In the genomic region with DNA sequence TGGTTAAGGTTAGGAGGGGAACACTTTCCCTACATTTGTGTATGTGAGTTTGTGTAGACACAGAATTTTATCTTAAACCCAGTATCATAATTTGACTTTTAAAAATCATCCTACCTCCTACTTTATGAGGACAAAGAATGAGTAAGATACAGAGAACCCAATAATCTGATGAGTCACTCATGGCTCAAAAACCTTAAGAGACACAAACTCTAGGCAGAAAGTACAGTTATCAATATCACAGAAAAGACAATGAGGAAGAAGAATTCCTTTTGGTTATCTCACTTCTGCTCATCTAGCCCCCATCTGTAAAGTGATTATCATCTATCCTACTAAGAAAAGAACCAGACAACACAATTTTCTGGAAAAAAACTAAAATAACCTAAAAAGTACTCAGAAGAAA, we compare ENCODE assay signal across 1 cellular context.
TF ChIP-seq lines count a peak whose summit lies in the region.

No MANE protein-coding gene starts in this region.

TF ChIP-seq in K562, 482 proteins besides CTCF, POLR2A, EP300 and RAD21 (continued from another document):
- TF ChIP-seq ZBTB11 (CRISPR knock-in tag; IDR thresholded peaks at IDR 0.05), result no peak
- TF ChIP-seq MECOM (CRISPR knock-in tag; IDR thresholded peaks at IDR 0.05), result no peak
- TF ChIP-seq HEY1 (CRISPR knock-in tag; IDR thresholded peaks at IDR 0.05; ENCODE audit: borderline replicate concordance), result no peak
- peak; percentile 73 for TF ChIP-seq NFE2L1 (tag; IDR thresholded peaks at IDR 0.05; ENCODE audit: borderline replicate concordance, low read depth)
- TF ChIP-seq STAT6 (CRISPR knock-in tag; IDR thresholded peaks at IDR 0.05), result no peak
- peak; percentile 68 for TF ChIP-seq C11orf30 (IDR thresholded peaks at IDR 0.05; ENCODE audit: low read depth)
- TF ChIP-seq MAFG (tag; conservative IDR thresholded peaks at IDR 0.05), result peak; percentile 90
- TF ChIP-seq ATF2 (CRISPR knock-in tag; IDR thresholded peaks at IDR 0.05), result no peak
- TF ChIP-seq ESRRA (IDR thresholded peaks at IDR 0.05; ENCODE audit: borderline replicate concordance, low read depth), result no peak
- no peak for TF ChIP-seq ZNF445 (CRISPR knock-in tag; IDR thresholded peaks at IDR 0.05; ENCODE audit: low read depth)
- peak; percentile 45; the same call in 1 of the 2 replicates for TF ChIP-seq JUND (IDR thresholded peaks at IDR 0.05; ENCODE audit: borderline replicate concordance, low read depth, low read length)
- no peak; the same call in 2 of the 3 replicates for TF ChIP-seq JUND (tag; IDR thresholded peaks at IDR 0.05; ENCODE audit: borderline replicate concordance, low read depth, low read length)
- TF ChIP-seq HMG20B (CRISPR knock-in tag; IDR thresholded peaks at IDR 0.05), result no peak
- TF ChIP-seq PURB (CRISPR knock-in tag; IDR thresholded peaks at IDR 0.05; ENCODE audit: low read depth), result no peak
- no peak for TF ChIP-seq ZNF785 (CRISPR knock-in tag; IDR thresholded peaks at IDR 0.05)
- TF ChIP-seq ZNF12 (CRISPR knock-in tag; IDR thresholded peaks at IDR 0.05), result no peak
- TF ChIP-seq ETV5 (CRISPR knock-in tag; IDR thresholded peaks at IDR 0.05; ENCODE audit: low read depth), result no peak
- no peak for TF ChIP-seq TRIM24 (IDR thresholded peaks at IDR 0.05)
- TF ChIP-seq SMARCB1 (IDR thresholded peaks at IDR 0.05; ENCODE audit: insufficient read length, low read depth), result no peak
- TF ChIP-seq, protein P1, sequence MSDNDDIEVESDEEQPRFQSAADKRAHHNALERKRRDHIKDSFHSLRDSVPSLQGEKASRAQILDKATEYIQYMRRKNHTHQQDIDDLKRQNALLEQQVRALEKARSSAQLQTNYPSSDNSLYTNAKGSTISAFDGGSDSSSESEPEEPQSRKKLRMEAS (CRISPR knock-in tag; IDR thresholded peaks at IDR 0.05), result no peak
- TF ChIP-seq THAP12 (CRISPR knock-in tag; IDR thresholded peaks at IDR 0.05), result no peak
- no peak for TF ChIP-seq SNAPC5 (CRISPR knock-in tag; IDR thresholded peaks at IDR 0.05)
- TF ChIP-seq CEBPB (tag; IDR thresholded peaks at IDR 0.05), result no peak
- TF ChIP-seq CC2D1A (IDR thresholded peaks at IDR 0.05), result no peak
- TF ChIP-seq, protein P2, sequence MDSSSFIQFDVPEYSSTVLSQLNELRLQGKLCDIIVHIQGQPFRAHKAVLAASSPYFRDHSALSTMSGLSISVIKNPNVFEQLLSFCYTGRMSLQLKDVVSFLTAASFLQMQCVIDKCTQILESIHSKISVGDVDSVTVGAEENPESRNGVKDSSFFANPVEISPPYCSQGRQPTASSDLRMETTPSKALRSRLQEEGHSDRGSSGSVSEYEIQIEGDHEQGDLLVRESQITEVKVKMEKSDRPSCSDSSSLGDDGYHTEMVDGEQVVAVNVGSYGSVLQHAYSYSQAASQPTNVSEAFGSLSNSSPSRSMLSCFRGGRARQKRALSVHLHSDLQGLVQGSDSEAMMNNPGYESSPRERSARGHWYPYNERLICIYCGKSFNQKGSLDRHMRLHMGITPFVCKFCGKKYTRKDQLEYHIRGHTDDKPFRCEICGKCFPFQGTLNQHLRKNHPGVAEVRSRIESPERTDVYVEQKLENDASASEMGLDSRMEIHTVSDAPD (CRISPR knock-in tag; IDR thresholded peaks at IDR 0.05), result no peak
- no peak for TF ChIP-seq RBFOX2 (IDR thresholded peaks at IDR 0.05; ENCODE audit: low read depth, low read length)
- TF ChIP-seq, protein P3, sequence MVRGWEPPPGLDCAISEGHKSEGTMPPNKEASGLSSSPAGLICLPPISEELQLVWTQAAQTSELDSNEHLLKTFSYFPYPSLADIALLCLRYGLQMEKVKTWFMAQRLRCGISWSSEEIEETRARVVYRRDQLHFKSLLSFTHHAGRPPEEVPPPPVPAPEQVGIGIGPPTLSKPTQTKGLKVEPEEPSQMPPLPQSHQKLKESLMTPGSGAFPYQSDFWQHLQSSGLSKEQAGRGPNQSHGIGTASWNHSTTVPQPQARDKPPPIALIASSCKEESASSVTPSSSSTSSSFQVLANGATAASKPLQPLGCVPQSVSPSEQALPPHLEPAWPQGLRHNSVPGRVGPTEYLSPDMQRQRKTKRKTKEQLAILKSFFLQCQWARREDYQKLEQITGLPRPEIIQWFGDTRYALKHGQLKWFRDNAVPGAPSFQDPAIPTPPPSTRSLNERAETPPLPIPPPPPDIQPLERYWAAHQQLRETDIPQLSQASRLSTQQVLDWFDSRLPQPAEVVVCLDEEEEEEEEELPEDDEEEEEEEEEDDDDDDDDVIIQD (CRISPR knock-in tag; IDR thresholded peaks at IDR 0.05), result no peak
- TF ChIP-seq STAT5A (IDR thresholded peaks at IDR 0.05; ENCODE audit: borderline replicate concordance, low read length), result no peak
- 0 out of 2 replicates have a peak, but pooled peaks have one; percentile 27 for TF ChIP-seq ARID1B (IDR thresholded peaks at IDR 0.05)
- peak; percentile 45 for TF ChIP-seq FOSL1 (tag; conservative IDR thresholded peaks at IDR 0.05)
- TF ChIP-seq ZNF583 (CRISPR knock-in tag; IDR thresholded peaks at IDR 0.05), result no peak
- no peak for TF ChIP-seq ZFP30 (CRISPR knock-in tag; IDR thresholded peaks at IDR 0.05; ENCODE audit: borderline replicate concordance)
- no peak for TF ChIP-seq ETV6 (IDR thresholded peaks at IDR 0.05; ENCODE audit: borderline replicate concordance in 1 of 2, low read depth in 2 of 2, low read length in 1 of 2)
- no peak for TF ChIP-seq ETV6 (CRISPR knock-in tag; IDR thresholded peaks at IDR 0.05; ENCODE audit: borderline replicate concordance)
- TF ChIP-seq DPF2 (IDR thresholded peaks at IDR 0.05), result peak; percentile 60
- TF ChIP-seq POLR3A (IDR thresholded peaks at IDR 0.05; ENCODE audit: borderline replicate concordance, extremely low read depth, insufficient read depth, insufficient read length), result no peak
- no peak for TF ChIP-seq BRD9 (IDR thresholded peaks at IDR 0.05; ENCODE audit: low read depth, partially characterized antibody)
- TF ChIP-seq SREBF1 (IDR thresholded peaks at IDR 0.05; ENCODE audit: borderline replicate concordance, low read depth, low read length), result no peak
- TF ChIP-seq MAFF (IDR thresholded peaks at IDR 0.05; ENCODE audit: low read length), result 0 out of 2 replicates have a peak, but pooled peaks have one; percentile 46
- TF ChIP-seq BDP1 (IDR thresholded peaks at IDR 0.05; ENCODE audit: insufficient read depth, insufficient read length), result no peak
- no peak for TF ChIP-seq OTX1 (CRISPR knock-in tag; IDR thresholded peaks at IDR 0.05)
- no peak for TF ChIP-seq U2AF2 (optimal IDR thresholded peaks at IDR 0.05; ENCODE audit: low read depth, low read length)
- no peak for TF ChIP-seq PHB2 (IDR thresholded peaks at IDR 0.05; ENCODE audit: low read depth)
- no peak for TF ChIP-seq POU5F1 (IDR thresholded peaks at IDR 0.05; ENCODE audit: borderline replicate concordance, low read depth, low read length, partially characterized antibody)
- TF ChIP-seq, protein P4, sequence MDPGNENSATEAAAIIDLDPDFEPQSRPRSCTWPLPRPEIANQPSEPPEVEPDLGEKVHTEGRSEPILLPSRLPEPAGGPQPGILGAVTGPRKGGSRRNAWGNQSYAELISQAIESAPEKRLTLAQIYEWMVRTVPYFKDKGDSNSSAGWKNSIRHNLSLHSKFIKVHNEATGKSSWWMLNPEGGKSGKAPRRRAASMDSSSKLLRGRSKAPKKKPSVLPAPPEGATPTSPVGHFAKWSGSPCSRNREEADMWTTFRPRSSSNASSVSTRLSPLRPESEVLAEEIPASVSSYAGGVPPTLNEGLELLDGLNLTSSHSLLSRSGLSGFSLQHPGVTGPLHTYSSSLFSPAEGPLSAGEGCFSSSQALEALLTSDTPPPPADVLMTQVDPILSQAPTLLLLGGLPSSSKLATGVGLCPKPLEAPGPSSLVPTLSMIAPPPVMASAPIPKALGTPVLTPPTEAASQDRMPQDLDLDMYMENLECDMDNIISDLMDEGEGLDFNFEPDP (CRISPR knock-in tag; IDR thresholded peaks at IDR 0.05), result no peak
- TF ChIP-seq, protein P5, sequence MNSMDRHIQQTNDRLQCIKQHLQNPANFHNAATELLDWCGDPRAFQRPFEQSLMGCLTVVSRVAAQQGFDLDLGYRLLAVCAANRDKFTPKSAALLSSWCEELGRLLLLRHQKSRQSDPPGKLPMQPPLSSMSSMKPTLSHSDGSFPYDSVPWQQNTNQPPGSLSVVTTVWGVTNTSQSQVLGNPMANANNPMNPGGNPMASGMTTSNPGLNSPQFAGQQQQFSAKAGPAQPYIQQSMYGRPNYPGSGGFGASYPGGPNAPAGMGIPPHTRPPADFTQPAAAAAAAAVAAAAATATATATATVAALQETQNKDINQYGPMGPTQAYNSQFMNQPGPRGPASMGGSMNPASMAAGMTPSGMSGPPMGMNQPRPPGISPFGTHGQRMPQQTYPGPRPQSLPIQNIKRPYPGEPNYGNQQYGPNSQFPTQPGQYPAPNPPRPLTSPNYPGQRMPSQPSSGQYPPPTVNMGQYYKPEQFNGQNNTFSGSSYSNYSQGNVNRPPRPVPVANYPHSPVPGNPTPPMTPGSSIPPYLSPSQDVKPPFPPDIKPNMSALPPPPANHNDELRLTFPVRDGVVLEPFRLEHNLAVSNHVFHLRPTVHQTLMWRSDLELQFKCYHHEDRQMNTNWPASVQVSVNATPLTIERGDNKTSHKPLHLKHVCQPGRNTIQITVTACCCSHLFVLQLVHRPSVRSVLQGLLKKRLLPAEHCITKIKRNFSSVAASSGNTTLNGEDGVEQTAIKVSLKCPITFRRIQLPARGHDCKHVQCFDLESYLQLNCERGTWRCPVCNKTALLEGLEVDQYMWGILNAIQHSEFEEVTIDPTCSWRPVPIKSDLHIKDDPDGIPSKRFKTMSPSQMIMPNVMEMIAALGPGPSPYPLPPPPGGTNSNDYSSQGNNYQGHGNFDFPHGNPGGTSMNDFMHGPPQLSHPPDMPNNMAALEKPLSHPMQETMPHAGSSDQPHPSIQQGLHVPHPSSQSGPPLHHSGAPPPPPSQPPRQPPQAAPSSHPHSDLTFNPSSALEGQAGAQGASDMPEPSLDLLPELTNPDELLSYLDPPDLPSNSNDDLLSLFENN (IDR thresholded peaks at IDR 0.05; ENCODE audit: low read depth in 2 of 2, low read length in 2 of 2), result no peak
- no peak for TF ChIP-seq RBM15 (IDR thresholded peaks at IDR 0.05; ENCODE audit: insufficient read depth, low read length)
